In the genomic region with DNA sequence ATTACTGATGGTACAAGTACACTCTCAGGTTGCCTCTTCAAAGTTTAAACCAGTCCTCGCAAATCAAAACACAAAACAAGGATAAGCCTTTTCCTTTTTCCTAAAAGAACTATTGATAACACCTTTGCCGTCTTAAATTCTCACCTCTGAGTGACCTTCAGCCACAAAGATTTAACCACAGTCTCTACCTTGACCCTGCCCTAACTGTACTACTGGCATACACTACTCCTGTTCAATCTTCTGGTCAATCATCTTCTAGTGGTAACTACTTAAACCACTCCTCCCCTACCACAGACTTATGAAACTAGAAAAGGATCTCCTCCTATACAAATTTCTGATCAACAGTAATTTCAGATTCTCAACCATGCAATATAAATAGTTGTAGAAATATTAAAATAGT, we compare ENCODE assay signal across 18 cellular contexts. TPM values are rescaled to one million over a fixed set of nuclear protein-coding genes. Genes with fewer than 3 reads are reported as not detected.
DNase-seq lines count a peak whose midpoint lies in the region; ATAC-seq and TF ChIP-seq lines count a peak whose summit lies in the region.
"Had no signal": no experiment of that assay in that cellular context is flagged by ENCODE, and none has a peak within 500 bp of the region (broad histone marks: within the 10 kb centered on the region; RNA-seq: fewer than 3 reads in every experiment).

No MANE protein-coding gene starts in this region.

- H3K4me3 Mint-ChIP-seq in central memory CD8-positive, alpha-beta T cell: no peak overlapping the region
- H3K4me3 Mint-ChIP-seq in osteocyte (ENCODE audit: unreplicated experiment): no peak overlapping the region
- H3K4me3 Mint-ChIP-seq: T-helper 2 cell treated with Interferon-gamma antibody and Interleukin-4, amounts not matched to agents 5 μg/mL and 100 μg/mL, for 36 hours had no signal

- no peaks in the 10 kb centered on the region for H3K27me3 ChIP-seq in brain microvascular endothelial cell (replicated peaks)
- H3K27me3 ChIP-seq: esophagus squamous epithelium had no signal

- peaks cover 38% of the 10 kb centered on the region for H3K36me3 Mint-ChIP-seq in central memory CD8-positive, alpha-beta T cell (ENCODE audit: insufficient read depth)
- peaks cover 40% of the 10 kb centered on the region for H3K36me3 Mint-ChIP-seq in osteocyte (ENCODE audit: unreplicated experiment)

- peaks cover 44% of the 10 kb centered on the region for H3K4me1 Mint-ChIP-seq in central memory CD8-positive, alpha-beta T cell
- peaks cover 3% of the 10 kb centered on the region for H3K4me1 Mint-ChIP-seq in osteocyte (ENCODE audit: unreplicated experiment)

- in situ Hi-C loops in brain microvascular endothelial cell (cut with HindIII; ENCODE audit: low pct_ligation_motif_present, low sequenced_read_pairs): no loop called here

- H3K36me3 ChIP-seq in brain microvascular endothelial cell (replicated peaks): peaks cover 22% of the 10 kb centered on the region

- H3K4me3 ChIP-seq in brain microvascular endothelial cell (ENCODE audit: low read depth, low read length): no peak overlapping the region
- H3K4me3 ChIP-seq: coronary artery, esophagus squamous epithelium had no signal

- peak; percentile 65 for ATAC-seq in GM19035 (IDR thresholded peaks at IDR 0.05; ENCODE audit: unreplicated experiment)
- peak; percentile 91 for ATAC-seq in GM21786 (IDR thresholded peaks at IDR 0.05; ENCODE audit: unreplicated experiment)
- peak; percentile 93 for ATAC-seq in HG03108 (IDR thresholded peaks at IDR 0.05; ENCODE audit: unreplicated experiment)
- ATAC-seq in central memory CD8-positive, alpha-beta T cell (replicated peaks; ENCODE audit: extremely low read depth, poor library complexity, severe bottlenecking): no peak

- H3K27ac Mint-ChIP-seq in central memory CD8-positive, alpha-beta T cell (ENCODE audit: low read depth): peak overlapping the region; percentile 19
- H3K27ac Mint-ChIP-seq in osteocyte (ENCODE audit: unreplicated experiment): no peak overlapping the region
- H3K27ac Mint-ChIP-seq: activated T-helper 2 cell treated with anti-CD3 and anti-CD28 coated beads, Interferon-gamma antibody, Interleukin-2, Interleukin-4, amounts not matched to agents 10 μg/mL and 5 μg/mL and 100 μg/mL, durations not matched to agents 14 hours and 24 hours and 36 hours; T-helper 2 cell treated with Interferon-gamma antibody and Interleukin-4, amounts not matched to agents 5 μg/mL and 100 μg/mL, for 36 hours had no signal

- no peaks in the 10 kb centered on the region for H3K9me3 Mint-ChIP-seq in central memory CD8-positive, alpha-beta T cell
- H3K9me3 Mint-ChIP-seq in osteocyte (ENCODE audit: unreplicated experiment): no peaks in the 10 kb centered on the region
- H3K9me3 Mint-ChIP-seq: activated T-helper 2 cell treated with anti-CD3 and anti-CD28 coated beads, Interferon-gamma antibody, Interleukin-2, Interleukin-4, amounts not matched to agents 10 μg/mL and 5 μg/mL and 100 μg/mL, durations not matched to agents 14 hours and 24 hours and 36 hours; IgD-negative memory B cell; T-helper 2 cell treated with Interferon-gamma antibody and Interleukin-4, amounts not matched to agents 5 μg/mL and 100 μg/mL, for 36 hours had no signal

- H3K27ac ChIP-seq in brain microvascular endothelial cell: no peak overlapping the region
- H3K27ac ChIP-seq: C4-2B, coronary artery, esophagus squamous epithelium, RWPE1 had no signal

- TF ChIP-seq CTCF in brain microvascular endothelial cell (IDR thresholded peaks at IDR 0.05; ENCODE audit: low read depth, low read length, missing control alignments) (no peak), osteocyte (IDR thresholded peaks at IDR 0.05) (no peak)

- DNase-seq in central memory CD8-positive, alpha-beta T cell (ENCODE audit: low spot score in 2 of 2): no peak
- no peak for DNase-seq in brain microvascular endothelial cell
- DNase-seq in mucosa of gallbladder (ENCODE audit: low spot score): no peak
- DNase-seq in EL: no peak
- DNase-seq in osteocyte (ENCODE audit: extremely low spot score, unreplicated experiment): no peak
- DNase-seq: esophagus squamous epithelium, mammary epithelial cell, NCI-H1436 treated with DMSO at 0.1 percent for 48 hours, NCI-H69 had no signal

- no peaks in the 10 kb centered on the region for H3K27me3 Mint-ChIP-seq in central memory CD8-positive, alpha-beta T cell
- H3K27me3 Mint-ChIP-seq in osteocyte (ENCODE audit: unreplicated experiment): no peaks in the 10 kb centered on the region
- H3K27me3 Mint-ChIP-seq: IgD-negative memory B cell had no signal

RNA-seq across cellular contexts. Expression of gene UPF2, which starts 15.1 kb away (rescaled TPM):
- 15.8 TPM for total RNA-seq in mucosa of gallbladder
- 19.4 and 20.5 TPM in 2 replicates for total RNA-seq in osteocyte

RNA-seq across cellular contexts. Expression of gene DHTKD1, which starts 41.2 kb away (rescaled TPM):
- total RNA-seq in mucosa of gallbladder (22.3 TPM), osteocyte (18.9 and 24.3 TPM in 2 replicates)
